Comparison of ENCODE assay signal across 20 cellular contexts in the genomic region with DNA sequence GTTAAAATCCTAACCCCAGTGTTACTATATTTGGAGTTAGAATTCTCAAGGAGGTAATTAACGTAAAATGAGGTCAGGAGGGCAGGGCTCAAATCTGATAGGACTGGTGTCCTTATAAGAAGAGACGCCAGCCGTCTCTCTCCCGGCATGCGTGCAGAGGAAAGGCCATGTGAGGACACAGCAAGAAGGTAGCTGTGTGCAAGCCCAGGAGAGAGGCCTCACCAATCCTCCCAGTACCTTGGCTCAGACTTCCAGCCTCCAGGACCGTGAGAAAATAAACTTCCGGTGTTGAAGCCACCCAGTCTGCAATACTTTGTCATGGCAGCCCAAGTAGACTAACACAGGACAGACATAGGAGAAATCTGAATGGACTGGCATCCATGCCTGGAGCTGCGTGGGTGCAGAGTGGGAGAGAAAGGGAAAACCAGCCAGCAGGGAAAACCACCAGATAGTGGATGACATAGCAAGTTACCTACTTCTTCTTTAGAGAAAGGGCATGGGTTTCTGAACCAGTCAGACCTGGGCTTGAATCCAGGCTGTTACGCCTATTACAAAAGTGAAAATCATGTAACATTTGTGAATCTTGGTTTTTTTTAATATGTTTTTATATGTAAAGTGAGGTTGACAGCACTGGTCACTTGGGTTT.
DNase-seq lines count a peak whose midpoint lies in the region; ATAC-seq, FAIRE-seq and TF ChIP-seq lines count a peak whose summit lies in the region.
"Had no signal": no experiment of that assay in that cellular context is flagged by ENCODE, and none has a peak within 500 bp of the region (broad histone marks: within the 10 kb centered on the region; RNA-seq: fewer than 3 reads in every experiment).

No MANE protein-coding gene starts in this region.

- no peak for TF ChIP-seq EP300 in tibial nerve (IDR thresholded peaks at IDR 0.05)

- TF ChIP-seq POLR2A in tibial nerve (IDR thresholded peaks at IDR 0.05), result no peak

- no peak for ATAC-seq in Right ventricle myocardium superior (ENCODE audit: poor library complexity)

- H2AFZ ChIP-seq in smooth muscle cell (ENCODE audit: low read depth), result no peak overlapping the region
- H2AFZ ChIP-seq: PC-9 had no signal

- H3K4ac ChIP-seq in mesendoderm (ENCODE audit: low read depth, low read length), result no peak overlapping the region

- H3K4me2 ChIP-seq in mesendoderm (ENCODE audit: low read length) (no peak overlapping the region), smooth muscle cell (no peak overlapping the region)
- H3K4me2 ChIP-seq: PC-9 had no signal

- no peak for TF ChIP-seq CTCF in tibial nerve (IDR thresholded peaks at IDR 0.05)
- TF ChIP-seq CTCF in smooth muscle cell (IDR thresholded peaks at IDR 0.05; ENCODE audit: borderline replicate concordance, insufficient read depth, poor library complexity, severe bottlenecking), result no peak

- H3K18ac ChIP-seq in mesendoderm (ENCODE audit: low read length), result no peak overlapping the region

- DNase-seq in activated CD8-positive, alpha-beta memory T cell treated with anti-CD3 and anti-CD28 coated beads for 24 hours, result peak; percentile 17
- no peak for DNase-seq in activated CD8-positive, alpha-beta memory T cell treated with anti-CD3 and anti-CD28 coated beads, Interleukin-2, amount 50 U/mL, for 4 hours
- peak; percentile 61 for DNase-seq in NCI-H69 (lab: John Stamatoyannopoulos, UW)
- DNase-seq in mesendoderm, result peak; percentile 33
- DNase-seq in tibial nerve (ENCODE audit: low spot score in 2 of 2), result no peak
- no peak for DNase-seq in smooth muscle cell (lab: John Stamatoyannopoulos, UW; ENCODE audit: unreplicated experiment)
- DNase-seq in Right ventricle myocardium superior, result no peak
- no peak for DNase-seq in GM19239 (ENCODE audit: insufficient read length, low spot score)
- DNase-seq: C1 segment of cervical spinal cord, EL, NCI-H1048, NCI-H146, NCI-H2081 treated with DMSO at 0.1 percent for 48 hours, NCI-H748 treated with DMSO at 0.1 percent for 48 hours, PC-9 had no signal

- H3K9ac ChIP-seq in mesendoderm (ENCODE audit: low read length), result no peak overlapping the region
- no peak overlapping the region for H3K9ac ChIP-seq in smooth muscle cell (ENCODE audit: low read depth)

- H3K56ac ChIP-seq in mesendoderm (ENCODE audit: low read length), result no peak overlapping the region

- no peak overlapping the region for H3K23ac ChIP-seq in mesendoderm (ENCODE audit: low read length)

- FAIRE-seq in GM19239 (lab: Jason Lieb, UNC), result no peak
- FAIRE-seq: A204.1, H54, HTR-8/SVneo had no signal

- H2AK5ac ChIP-seq in mesendoderm (ENCODE audit: low read length), result no peak overlapping the region

- H4K8ac ChIP-seq in mesendoderm (ENCODE audit: low read depth, low read length), result no peak overlapping the region

- H3K4me3 ChIP-seq in mesendoderm (ENCODE audit: low read length) (no peak overlapping the region), tibial nerve (no peak overlapping the region), smooth muscle cell (no peak overlapping the region)
- H3K4me3 ChIP-seq: PC-9, SK-N-MC had no signal

- H2BK15ac ChIP-seq in mesendoderm (replicated peaks; ENCODE audit: low read depth), result no peak overlapping the region

- H2BK120ac ChIP-seq in mesendoderm (ENCODE audit: low read depth, low read length), result no peak overlapping the region

- no peak overlapping the region for H2BK5ac ChIP-seq in mesendoderm (ENCODE audit: low read length)

- no peaks in the 10 kb centered on the region for H3F3A ChIP-seq in smooth muscle cell (ENCODE audit: low read depth)

- no peaks in the 10 kb centered on the region for H3K36me3 ChIP-seq in mesendoderm (ENCODE audit: control insufficient read depth, insufficient read depth, low read length)
- H3K36me3 ChIP-seq in tibial nerve, result no peaks in the 10 kb centered on the region
- no peaks in the 10 kb centered on the region for H3K36me3 ChIP-seq in smooth muscle cell (ENCODE audit: low read depth)

- H3K27ac ChIP-seq in mesendoderm (ENCODE audit: low read depth, low read length) (no peak overlapping the region), tibial nerve (no peak overlapping the region), smooth muscle cell (ENCODE audit: low read depth) (no peak overlapping the region)
- H3K27ac ChIP-seq: HL-60, PC-9, SK-N-MC had no signal

- intact Hi-C loops in Right ventricle myocardium superior (cut with DNase I), result no loop called here

- no peak overlapping the region for H4K5ac ChIP-seq in mesendoderm (ENCODE audit: low read length)

- H3K4me1 ChIP-seq in mesendoderm (ENCODE audit: control insufficient read depth, low read depth, low read length), result peaks cover 15% of the 10 kb centered on the region
- H3K4me1 ChIP-seq in tibial nerve, result no peaks in the 10 kb centered on the region
- no peaks in the 10 kb centered on the region for H3K4me1 ChIP-seq in smooth muscle cell (ENCODE audit: low read depth)

- no CpG with 5 or more reads among the region's 9 CpGs for WGBS in mesendoderm (ENCODE audit: extremely low coverage, insufficient coverage, low lambda C conversion rate)
- 61 to 79% methylated on average over 9 of the region's 9 CpGs for WGBS in tibial nerve, 2 donors
- 79% methylated on average over 9 of the region's 9 CpGs for WGBS in smooth muscle cell (ENCODE audit: low lambda C conversion rate)

- no peaks in the 10 kb centered on the region for H3K79me1 ChIP-seq in mesendoderm (ENCODE audit: low read length)

- no peaks in the 10 kb centered on the region for H4K20me1 ChIP-seq in smooth muscle cell (ENCODE audit: low read depth)

- H3K27me3 ChIP-seq in mesendoderm (ENCODE audit: insufficient read depth, low read length, poor library complexity), result no peaks in the 10 kb centered on the region
- peaks cover 0 to 8% of the 10 kb centered on the region in 2 donors for H3K27me3 ChIP-seq in tibial nerve
- peaks cover 8% of the 10 kb centered on the region for H3K27me3 ChIP-seq in smooth muscle cell (ENCODE audit: low read depth)

- H3K9me3 ChIP-seq in tibial nerve (no peaks in the 10 kb centered on the region), smooth muscle cell (replicated peaks; ENCODE audit: low read depth) (no peaks in the 10 kb centered on the region)

- H3K79me2 ChIP-seq in mesendoderm (ENCODE audit: control insufficient read depth, insufficient read depth, low read length) (no peaks in the 10 kb centered on the region), smooth muscle cell (ENCODE audit: low read depth) (no peaks in the 10 kb centered on the region)

Comparison
In these comparisons a context has a peak if more than half of its experiments do, and no peak if none do; other contexts are left out.
1. DNase-seq: peak in activated CD8-positive, alpha-beta memory T cell treated with anti-CD3 and anti-CD28 coated beads for 24 hours (single experiment), NCI-H69 (single experiment) and mesendoderm (single experiment); none in activated CD8-positive, alpha-beta memory T cell treated with anti-CD3 and anti-CD28 coated beads, Interleukin-2, amount 50 U/mL, for 4 hours (single experiment), tibial nerve (0 of 2), smooth muscle cell (single experiment), Right ventricle myocardium superior (single experiment) and GM19239 (single experiment).